ENCODE assay signal across 38 cellular contexts in genomic region chr11:125762445-125762844, GRCh38. TPM values are rescaled to one million over a fixed set of nuclear protein-coding genes. Genes with fewer than 3 reads are reported as not detected.
"Had no signal": no experiment of that assay in that cellular context is flagged by ENCODE, and none has a peak within 500 bp of the region (broad histone marks: within the 10 kb centered on the region; RNA-seq: fewer than 3 reads in every experiment).

No MANE protein-coding gene starts in this region.

- H3K36me3 ChIP-seq: MG63 had no signal

- DNase-seq: Karpas-422, Kasumi-1, MG63, MM.1S, MV-4-11, NCI-H1048, NCI-H1092, NCI-H1092 treated with DMSO at 0.1 percent for 48 hours, NCI-H1105, NCI-H1105 treated with DMSO at 0.1 percent for 48 hours, NCI-H1417, NCI-H1417 treated with DMSO at 0.1 percent for 48 hours, NCI-H1436, NCI-H1436 treated with DMSO at 0.1 percent for 48 hours, NCI-H146, NCI-H1694, NCI-H1694 treated with DMSO at 0.1 percent for 48 hours, NCI-H187, NCI-H187 treated with DMSO at 0.1 percent for 48 hours, NCI-H1930, NCI-H2029, NCI-H2029 treated with DMSO at 0.1 percent for 48 hours, NCI-H2081, NCI-H2081 treated with DMSO at 0.1 percent for 48 hours, NCI-H2107, NCI-H2171, NCI-H2171 treated with DMSO at 0.1 percent for 48 hours, NCI-H2227 treated with DMSO at 0.1 percent for 48 hours, NCI-H226, NCI-H345, NCI-H446, NCI-H446 treated with DMSO at 0.1 percent for 48 hours, NCI-H510A, NCI-H510A treated with DMSO at 0.1 percent for 48 hours had no signal

- H3K4me3 ChIP-seq: MG63 had no signal

- H3K9me3 ChIP-seq: MG63 had no signal

RNA-seq across cellular contexts. Expression of gene PATE2, which starts 16.2 kb away (rescaled TPM):
- total RNA-seq: LHCN-M2, M059J, MCF 10A, NCI-H460 had no signal

RNA-seq across cellular contexts. Expression of gene PATE1, which starts 16.4 kb away (rescaled TPM):
- total RNA-seq: LHCN-M2, M059J, MCF 10A, NCI-H460 had no signal

RNA-seq across cellular contexts. Expression of gene PATE3, which starts 25.5 kb away (rescaled TPM):
- total RNA-seq: LHCN-M2, M059J, MCF 10A, NCI-H460 had no signal
